ENCODE assay signal across 12 cellular contexts in genomic region chr3:114566162-114566755, GRCh38.
A peak's percentile ranks its signal among the peaks of the same experiment; 100 is the strongest.
DNase-seq lines count a peak whose midpoint lies in the region; ATAC-seq, FAIRE-seq and TF ChIP-seq lines count a peak whose summit lies in the region.
"Had no signal": no experiment of that assay in that cellular context is flagged by ENCODE, and none has a peak within 500 bp of the region (broad histone marks: within the 10 kb centered on the region; RNA-seq: fewer than 3 reads in every experiment).

No MANE protein-coding gene starts in this region.

- no peak overlapping the region for H3K27ac ChIP-seq in adrenal gland
- no peak overlapping the region for H3K27ac ChIP-seq in kidney (ENCODE audit: low read depth in 2 of 2, low read length in 2 of 2)
- H3K27ac ChIP-seq: esophagus muscularis mucosa had no signal

- H3K27me3 ChIP-seq in bronchial epithelial cell (ENCODE audit: control insufficient read depth, insufficient read depth, low read length) (no peaks in the 10 kb centered on the region), adrenal gland (no peaks in the 10 kb centered on the region)
- H3K27me3 ChIP-seq: esophagus muscularis mucosa had no signal

- ATAC-seq in GM19395 (IDR thresholded peaks at IDR 0.05; ENCODE audit: unreplicated experiment): peak; percentile 96
- ATAC-seq in HG02885 (IDR thresholded peaks at IDR 0.05; ENCODE audit: poor library complexity, unreplicated experiment): peak; percentile 95
- ATAC-seq in HG03139 (IDR thresholded peaks at IDR 0.05; ENCODE audit: unreplicated experiment): no peak
- ATAC-seq: CD8-positive, alpha-beta T cell had no signal

- H3K9ac ChIP-seq in kidney (ENCODE audit: low read length in 2 of 2): no peak overlapping the region

- no peak for TF ChIP-seq CTCF in GM13976 (IDR thresholded peaks at IDR 0.05; ENCODE audit: borderline replicate concordance, control extremely low read depth, extremely low read depth, insufficient read depth, missing control alignments)
- TF ChIP-seq CTCF in bronchial epithelial cell (IDR thresholded peaks at IDR 0.05; ENCODE audit: insufficient read depth, low read length, severe bottlenecking): no peak
- TF ChIP-seq CTCF in adrenal gland (IDR thresholded peaks at IDR 0.05): no peak
- TF ChIP-seq CTCF in kidney (IDR thresholded peaks at IDR 0.05; ENCODE audit: borderline replicate concordance, extremely low read depth, insufficient read depth): no peak

- peaks cover 0 to 23% of the 10 kb centered on the region in 2 donors for H3K4me1 ChIP-seq in adrenal gland (replicated peaks in 1 of 2)
- peaks cover 6 to 8% of the 10 kb centered on the region in 2 donors for H3K4me1 ChIP-seq in kidney (ENCODE audit: control insufficient read depth in 1 of 2, insufficient read depth in 1 of 2, low read depth in 1 of 2, low read length in 2 of 2)

- WGBS in adrenal gland, 4 donors: 84 to 91% (median 89%) methylated on average over 5 of the region's 5 CpGs

- FAIRE-seq in bronchial epithelial cell (lab: Jason Lieb, UNC): no peak
- FAIRE-seq in kidney (lab: Jason Lieb, UNC): no peak
- FAIRE-seq: RCC 7860 had no signal

- H3K36me3 ChIP-seq in bronchial epithelial cell (ENCODE audit: control insufficient read depth, insufficient read depth, low read length) (no peaks in the 10 kb centered on the region), adrenal gland (replicated peaks in 1 of 2) (no peaks in the 10 kb centered on the region), kidney (ENCODE audit: control insufficient read depth in 1 of 2, insufficient read depth in 2 of 2, low read length in 2 of 2) (peaks cover 0 to 2% of the 10 kb centered on the region in 2 donors)
- H3K36me3 ChIP-seq: esophagus muscularis mucosa had no signal

- in situ Hi-C loops in GM13976 (cut with MboI; ENCODE audit: low sequenced_read_pairs, unreplicated experiment): no loop called here

- intact Hi-C loops in adrenal gland (cut with DNase I): no loop called here
- intact Hi-C loops in kidney (cut with DNase I): no loop called here

- TF ChIP-seq POLR2A in adrenal gland (IDR thresholded peaks at IDR 0.05): no peak

- H3K9me3 ChIP-seq in adrenal gland (replicated peaks in 1 of 3) (no peaks in the 10 kb centered on the region), kidney (ENCODE audit: control insufficient read depth in 1 of 2, low read length in 2 of 2) (peaks cover 0 to 3% of the 10 kb centered on the region in 2 donors)
- H3K9me3 ChIP-seq: esophagus muscularis mucosa had no signal

- DNase-seq in GM13976 (ENCODE audit: low spot score): peak; percentile 27
- peak; percentile 5 for DNase-seq in bronchial epithelial cell (ENCODE audit: low read depth)
- DNase-seq in adrenal gland: no peak
- no peak for DNase-seq in kidney
- DNase-seq in NCI-H524 (lab: John Stamatoyannopoulos, UW): no peak
- DNase-seq: CD8-positive, alpha-beta T cell; stimulated activated naive CD4-positive, alpha-beta T cell had no signal

- H3K4me3 ChIP-seq in bronchial epithelial cell (ENCODE audit: low read depth, low read length) (no peak overlapping the region), adrenal gland (no peak overlapping the region), kidney (ENCODE audit: low read length in 2 of 2) (no peak overlapping the region)
- H3K4me3 ChIP-seq: esophagus muscularis mucosa had no signal

Comparison
In these comparisons a context has a peak if more than half of its experiments do, and no peak if none do; other contexts are left out.
1. DNase-seq: peak in GM13976 (single experiment) and bronchial epithelial cell (single experiment); none in adrenal gland (0 of 7), kidney (single experiment) and NCI-H524 (0 of 2).